Comparison of ENCODE assay signal across 13 cellular contexts in genomic region chr11:34056672-34057071, GRCh38. TPM values are rescaled to one million over a fixed set of nuclear protein-coding genes. Genes with fewer than 3 reads are reported as not detected.
A peak's percentile ranks its signal among the peaks of the same experiment; 100 is the strongest.
DNase-seq lines count a peak whose midpoint lies in the region; ATAC-seq and TF ChIP-seq lines count a peak whose summit lies in the region.
"Had no signal": no experiment of that assay in that cellular context is flagged by ENCODE, and none has a peak within 500 bp of the region (broad histone marks: within the 10 kb centered on the region; RNA-seq: fewer than 3 reads in every experiment).

No MANE protein-coding gene starts in this region.

- TF ChIP-seq CTCF in AG04450 (IDR thresholded peaks at IDR 0.05; ENCODE audit: low read depth, low read length) (no peak), right lobe of liver (IDR thresholded peaks at IDR 0.05) (no peak), heart right ventricle (IDR thresholded peaks at IDR 0.05) (no peak)

- H3K36me3 ChIP-seq in GM23248 (ENCODE audit: low read depth) (peaks cover 30% of the 10 kb centered on the region), adipocyte (ENCODE audit: control insufficient read depth, insufficient read depth, low read length, severe bottlenecking) (peaks cover 44% of the 10 kb centered on the region), right lobe of liver (peaks cover 0 to 9% (median 1%) of the 10 kb centered on the region in 4 donors), heart right ventricle (peaks cover 0 to 64% (median 0%) of the 10 kb centered on the region in 9 donors)

- 47% methylated on average over 2 of the region's 2 CpGs for WGBS in GM23248 (ENCODE audit: low coverage in 1 of 2, low lambda C conversion rate in 2 of 2, missing lambda C conversion rate in 2 of 2), 2 experiments
- WGBS in right lobe of liver (ENCODE audit: insufficient coverage, low coverage, low lambda C conversion rate, missing lambda C conversion rate) = 11% methylated on average over 2 of the region's 2 CpGs
- WGBS in heart right ventricle, 2 donors = 27% methylated on average over 2 of the region's 2 CpGs

- peak overlapping the region; percentile 1; the same call in 1 of the 2 replicates for H3K4me3 ChIP-seq in AG04450 (ENCODE audit: low read depth, low read length)
- peak overlapping the region; percentile 31 for H3K4me3 ChIP-seq in GM23248
- H3K4me3 ChIP-seq in adipocyte (ENCODE audit: low read length) = peak overlapping the region; percentile 66
- H3K4me3 ChIP-seq in right lobe of liver = peak overlapping the region in 2 of 3 donors; percentile 10 to 13
- H3K4me3 ChIP-seq in heart right ventricle = no peak overlapping the region

- in situ Hi-C loops in GM23248 (cut with MboI) = no loop called here

- peaks cover 95% of the 10 kb centered on the region for H3K79me2 ChIP-seq in GM23248 (ENCODE audit: insufficient read depth)

- intact Hi-C loops in right lobe of liver (cut with DNase I) = no loop called here
- intact Hi-C loops in heart right ventricle (cut with DNase I) = loop anchor here in 2 of 10 donors (10.0 kb wide), 2 partner anchors 48 to 1632 kb away; partner anchors contain the start of gene NAT10 (in 1 of the 2)

- ATAC-seq in right lobe of liver (no peak), heart right ventricle (no peak)

- POLR2A ChIA-PET in AG04450 (lab: Yijun Ruan, JAX) = no interaction called here

- no peak for DNase-seq in AG04450 (ENCODE audit: low read depth, low spot score)
- no peak for DNase-seq in GM23248
- DNase-seq in adipocyte (ENCODE audit: low read depth) = no peak
- DNase-seq in right lobe of liver = no peak
- DNase-seq in NCI-H1048 (lab: John Stamatoyannopoulos, UW) = no peak
- no peak for DNase-seq in heart right ventricle
- DNase-seq in SHP77 treated with DMSO at 0.1 percent for 48 hours (lab: John Stamatoyannopoulos, UW) = no peak
- no peak for DNase-seq in NCI-H2107 treated with DMSO at 0.1 percent for 48 hours (lab: John Stamatoyannopoulos, UW; ENCODE audit: unreplicated experiment)
- DNase-seq: activated CD4-positive, alpha-beta T cell treated with anti-CD3 and anti-CD28 coated beads for 48 hours; activated gamma-delta T cell; erythroblast; GDM1; OCI-M1 had no signal

- H3K27me3 ChIP-seq in AG04450 (ENCODE audit: control insufficient read depth, insufficient read depth, low read length) (no peaks in the 10 kb centered on the region), GM23248 (replicated peaks; ENCODE audit: insufficient read depth) (no peaks in the 10 kb centered on the region), adipocyte (replicated peaks; ENCODE audit: control insufficient read depth, insufficient read depth, low read length) (no peaks in the 10 kb centered on the region), right lobe of liver (no peaks in the 10 kb centered on the region), heart right ventricle (no peaks in the 10 kb centered on the region)

- no peak overlapping the region for H2AFZ ChIP-seq in GM23248

- H3K9me3 ChIP-seq in AG04450 (ENCODE audit: control insufficient read depth, insufficient read depth, low read length) (peaks cover 3% of the 10 kb centered on the region; the same call in 1 of the 2 replicates), GM23248 (ENCODE audit: low read depth) (no peaks in the 10 kb centered on the region), adipocyte (ENCODE audit: control insufficient read depth, low read length) (no peaks in the 10 kb centered on the region), right lobe of liver (no peaks in the 10 kb centered on the region), heart right ventricle (no peaks in the 10 kb centered on the region)

- H4K20me1 ChIP-seq in GM23248 (ENCODE audit: insufficient read depth) = peaks cover 18% of the 10 kb centered on the region; the same call in 1 of the 2 replicates

- H3F3A ChIP-seq in GM23248 (ENCODE audit: insufficient read depth) = peaks cover 27% of the 10 kb centered on the region; the same call in 1 of the 2 replicates

- H3K9me2 ChIP-seq in GM23248 (ENCODE audit: insufficient read depth) = no peaks in the 10 kb centered on the region

- H3K4me1 ChIP-seq in GM23248 (ENCODE audit: insufficient read depth) (peaks cover 33% of the 10 kb centered on the region), adipocyte (ENCODE audit: control insufficient read depth, insufficient read depth, low read length) (peaks cover 32% of the 10 kb centered on the region), right lobe of liver (peaks cover 0 to 57% (median 18%) of the 10 kb centered on the region in 4 donors), heart right ventricle (peaks cover 17 to 80% (median 64%) of the 10 kb centered on the region in 9 donors)

- CTCF ChIA-PET in AG04450 (lab: Charles Lee) = no interaction called here

- 0 out of 2 replicates have a peak overlapping the region, but pooled peaks have one; percentile 7 for H3K9ac ChIP-seq in GM23248
- peak overlapping the region; percentile 41 for H3K9ac ChIP-seq in adipocyte (ENCODE audit: low read length)

- no peak for TF ChIP-seq POLR2A in right lobe of liver (IDR thresholded peaks at IDR 0.05)

- H3K4me2 ChIP-seq in GM23248 (ENCODE audit: unreplicated experiment) = peak overlapping the region; percentile 38

- H3K27ac ChIP-seq in AG04450 (ENCODE audit: low read depth, low read length) (no peak overlapping the region), GM23248 (no peak overlapping the region), right lobe of liver (peak overlapping the region in 2 of 3 donors; percentile 13 to 71), heart right ventricle (peak overlapping the region in 1 of 10 donors; percentile 18)

RNA-seq across cellular contexts. Expression of gene CAPRIN1, which starts 5.1 kb away (rescaled TPM):
- polyA plus RNA-seq in AG04450 (2011; rRNA removed) (202 and 251 TPM in 2 replicates), GM23248 (2016; fragmentation: Nextera tagmentation; extraction: Ambion mirVana) (127 TPM in 2 replicates), heart right ventricle (10 to 100 TPM; 37.9 to 39.9 TPM)
- 348 and 427 TPM in 2 replicates for polyA minus RNA-seq in AG04450 (2011; rRNA and poly(A)+ RNA removed)
- 176 and 181 TPM in 2 replicates for total RNA-seq in GM23248 (2014; rRNA removed; shearing (Covaris generic))
- total RNA-seq in right lobe of liver (10 to 100 TPM; 60.0 to 87.6 (median 71.2) TPM), heart right ventricle (100 to 1,000 TPM; 103 to 142 (median 120) TPM)

RNA-seq across cellular contexts. Expression of gene NAT10, which starts 48.8 kb away (rescaled TPM):
- polyA plus RNA-seq in AG04450 (2011; rRNA removed) (30.2 and 30.5 TPM in 2 replicates), GM23248 (2016; fragmentation: Nextera tagmentation; extraction: Ambion mirVana) (24.0 and 27.5 TPM in 2 replicates), heart right ventricle (10 to 100 TPM; 16.2 to 21.1 TPM)
- 51.2 and 60.0 TPM in 2 replicates for polyA minus RNA-seq in AG04450 (2011; rRNA and poly(A)+ RNA removed)
- 21.4 and 34.3 TPM in 2 replicates for total RNA-seq in GM23248 (2014; rRNA removed; shearing (Covaris generic))
- total RNA-seq in right lobe of liver (10 to 100 TPM; 11.9 to 22.9 (median 19.1) TPM), heart right ventricle (10 to 100 TPM; 16.6 to 26.4 (median 22.4) TPM)

Comparison
In these comparisons a context has a peak if more than half of its experiments do, and no peak if none do; other contexts are left out.
1. H3K27ac ChIP-seq: peak in right lobe of liver (2 of 3); none in AG04450 (single experiment) and GM23248 (single experiment).
2. H3K4me3 ChIP-seq: peak in AG04450 (single experiment), GM23248 (single experiment), adipocyte (single experiment) and right lobe of liver (2 of 3); none in heart right ventricle (0 of 10).